In the genomic region with DNA sequence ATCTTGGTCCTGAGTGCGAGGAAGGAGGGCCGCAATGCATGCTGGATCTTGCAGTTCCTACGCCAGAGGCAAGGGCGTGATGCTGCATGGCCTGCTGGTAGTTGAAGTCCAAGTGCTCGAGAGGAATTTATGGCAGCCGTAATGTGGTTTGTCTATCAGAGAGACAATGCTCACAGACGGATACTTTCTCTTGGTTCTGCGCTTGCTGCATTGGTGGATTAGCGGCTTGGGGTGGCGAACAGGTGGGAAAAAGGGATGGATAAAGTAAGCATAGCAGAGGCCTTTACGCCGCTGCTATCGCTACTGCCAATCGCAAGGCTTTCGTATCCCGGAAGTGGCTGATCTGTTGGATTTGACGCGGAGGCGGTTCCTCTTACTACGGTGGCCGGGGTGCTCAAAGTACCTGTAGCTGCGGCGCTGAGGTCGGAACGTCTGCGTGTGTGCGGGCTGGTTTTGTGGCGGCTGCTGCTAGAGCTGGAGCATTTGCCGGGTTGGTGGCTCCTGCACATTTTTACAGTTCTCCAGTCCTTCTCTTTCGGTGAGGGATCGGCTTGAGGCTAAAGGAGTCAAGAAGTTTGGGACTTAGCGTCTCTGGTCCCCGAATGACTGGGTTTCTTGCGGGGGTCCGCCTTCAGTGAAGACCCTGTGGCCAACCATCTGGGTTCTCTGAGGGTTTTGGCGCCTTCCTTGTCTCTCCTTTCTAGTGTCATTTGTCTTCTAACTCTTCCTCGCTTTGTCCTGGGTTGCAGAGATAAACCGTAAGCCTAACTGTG, we compare ENCODE assay signal across 8 cellular contexts. TPM values are rescaled to one million over a fixed set of nuclear protein-coding genes. Genes with fewer than 3 reads are reported as not detected.
DNase-seq lines count a peak whose midpoint lies in the region; ATAC-seq and TF ChIP-seq lines count a peak whose summit lies in the region.

A gene with protein sequence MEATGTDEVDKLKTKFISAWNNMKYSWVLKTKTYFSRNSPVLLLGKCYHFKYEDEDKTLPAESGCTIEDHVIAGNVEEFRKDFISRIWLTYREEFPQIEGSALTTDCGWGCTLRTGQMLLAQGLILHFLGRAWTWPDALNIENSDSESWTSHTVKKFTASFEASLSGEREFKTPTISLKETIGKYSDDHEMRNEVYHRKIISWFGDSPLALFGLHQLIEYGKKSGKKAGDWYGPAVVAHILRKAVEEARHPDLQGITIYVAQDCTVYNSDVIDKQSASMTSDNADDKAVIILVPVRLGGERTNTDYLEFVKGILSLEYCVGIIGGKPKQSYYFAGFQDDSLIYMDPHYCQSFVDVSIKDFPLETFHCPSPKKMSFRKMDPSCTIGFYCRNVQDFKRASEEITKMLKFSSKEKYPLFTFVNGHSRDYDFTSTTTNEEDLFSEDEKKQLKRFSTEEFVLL (plus strand): TSS at position 397 of the 773 bp plus-strand sequence. CDS start 19,655 bp downstream, outside the sequence.

- no peaks in the 10 kb centered on the region for H3K9me3 Mint-ChIP-seq in natural killer cell

- TF ChIP-seq CTCF in fibroblast of pulmonary artery (IDR thresholded peaks at IDR 0.05; ENCODE audit: low read length, missing control alignments) (no peak), natural killer cell (IDR thresholded peaks at IDR 0.05) (no peak)

- peak; percentile 97 to 98 (median 97) for ATAC-seq in natural killer cell

- intact Hi-C loops in natural killer cell (cut with micrococcal nuclease) = loop anchor here (1.0 to 10.0 kb wide), 2 partner anchors 99 to 348 kb away; a partner anchor contains a TSS

- no peak within 1 kb of the TSS for H3K27ac Mint-ChIP-seq in natural killer cell

- H3K36me3 Mint-ChIP-seq in natural killer cell = no peaks in the 10 kb centered on the region

- DNase-seq in EH (ENCODE audit: low read depth) (peak; percentile 96), GOT3 (lab: John Stamatoyannopoulos, UW) (peak; percentile 75), LHCN-M2 (ENCODE audit: low read depth) (peak; percentile 96), RPMI7951 (ENCODE audit: low read depth) (peak; percentile 97), fibroblast of pulmonary artery (ENCODE audit: low read depth) (peak; percentile 99), natural killer cell (peak; percentile 87)
- peak; percentile 78 to 86 for DNase-seq in activated T-helper 1 cell treated with anti-CD3 and anti-CD28 coated beads, Interleukin-2, amount 50 U/mL, for 16 hours (ENCODE audit: low read depth in 1 of 2, low spot score in 1 of 2)
- DNase-seq in stimulated activated naive CD4-positive, alpha-beta T cell treated with Interleukin-2 at 50 U/mL for 16 hours (lab: John Stamatoyannopoulos, UW) = peak; percentile 91

- peak within 1 kb of the TSS; percentile 94 for H3K4me3 ChIP-seq in fibroblast of pulmonary artery (replicated peaks; ENCODE audit: low read depth, low read length)

- no peak within 1 kb of the TSS for H3K4me3 Mint-ChIP-seq in natural killer cell

- peaks cover 9 to 11% of the 10 kb centered on the region in 2 donors for H3K27me3 Mint-ChIP-seq in natural killer cell (ENCODE audit: low read depth in 2 of 2)

- peaks cover 4 to 14% of the 10 kb centered on the region in 2 donors for H3K4me1 Mint-ChIP-seq in natural killer cell

RNA-seq across cellular contexts. Expression of the gene that starts here (rescaled TPM):
- 12.1 and 15.2 TPM in 2 replicates for total RNA-seq in LHCN-M2 (2014; rRNA removed)
- polyA plus RNA-seq in LHCN-M2 (2012) = 3.0 TPM
- 12.3 and 16.0 TPM in 2 replicates for total RNA-seq in RPMI7951 (2014; rRNA removed; shearing (Covaris generic))
- total RNA-seq in natural killer cell = 1 to 10 TPM; 4.8 to 9.7 (median 6.3) TPM

Comparison
In these comparisons a context has a peak if more than half of its experiments do, and no peak if none do; other contexts are left out.
1. Peak in every context shown above with its lines: DNase-seq, ATAC-seq and H3K4me3 ChIP-seq.